ENCODE assay signal across 1 cellular context in genomic region chr1:61081637-61082335, GRCh38.
TF ChIP-seq lines count a peak whose summit lies in the region.

No MANE protein-coding gene starts in this region.

TF ChIP-seq in H1, 55 proteins besides CTCF, POLR2A, EP300 and RAD21 (continued from another document):
- TF ChIP-seq GABPA (IDR thresholded peaks at IDR 0.05; ENCODE audit: borderline replicate concordance, insufficient read depth, low read length) = no peak
- TF ChIP-seq EZH2 (IDR thresholded peaks at IDR 0.05; ENCODE audit: low read depth, low read length, severe bottlenecking) = no peak
- TF ChIP-seq, protein P1, sequence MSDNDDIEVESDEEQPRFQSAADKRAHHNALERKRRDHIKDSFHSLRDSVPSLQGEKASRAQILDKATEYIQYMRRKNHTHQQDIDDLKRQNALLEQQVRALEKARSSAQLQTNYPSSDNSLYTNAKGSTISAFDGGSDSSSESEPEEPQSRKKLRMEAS (IDR thresholded peaks at IDR 0.05) = no peak
- TF ChIP-seq CEBPB (IDR thresholded peaks at IDR 0.05; ENCODE audit: low read depth, low read length) = peak; percentile 23; the same call in 1 of the 2 replicates
- TF ChIP-seq ZNF274 (IDR thresholded peaks at IDR 0.05; ENCODE audit: borderline replicate concordance, extremely low read depth, low read length) = no peak
- TF ChIP-seq CTBP2 (IDR thresholded peaks at IDR 0.05; ENCODE audit: borderline replicate concordance, insufficient read depth, insufficient read length, low read length) = no peak
TF ChIP-seq in H1: peak in this region for 4.
